In genomic region chr14:105168496-105168978, GRCh38 we compare ENCODE assay signal across 8 cellular contexts. TPM values are rescaled to one million over a fixed set of nuclear protein-coding genes. Genes with fewer than 3 reads are reported as not detected.
DNase-seq lines count a peak whose midpoint lies in the region; ATAC-seq and TF ChIP-seq lines count a peak whose summit lies in the region.

Gene JAG2 (minus strand): TSS chr14:105168776. CDS start chr14:105168420, 356 bp downstream.

- TF ChIP-seq RAD21 in Ishikawa (IDR thresholded peaks at IDR 0.05; ENCODE audit: low read depth): no peak

- H3K4me1 ChIP-seq in CD8-positive, alpha-beta memory T cell (ENCODE audit: insufficient read depth, low read length): peaks cover 16% of the 10 kb centered on the region

- H3K4me1 Mint-ChIP-seq in CD8-positive, alpha-beta memory T cell: peaks cover 0 to 22% (median 8%) of the 10 kb centered on the region in 3 donors
- peaks cover 6% of the 10 kb centered on the region for H3K4me1 Mint-ChIP-seq in central memory CD8-positive, alpha-beta T cell

- H3K9me3 ChIP-seq in CD8-positive, alpha-beta memory T cell (ENCODE audit: low read length): no peaks in the 10 kb centered on the region
- H3K9me3 ChIP-seq in WERI-Rb-1 (ENCODE audit: severe bottlenecking): no peaks in the 10 kb centered on the region

- H3K4me3 Mint-ChIP-seq in CD8-positive, alpha-beta memory T cell: peak within 1 kb of the TSS; percentile 48 to 87 (median 74)
- peak within 1 kb of the TSS; percentile 76 for H3K4me3 Mint-ChIP-seq in central memory CD8-positive, alpha-beta T cell

- peak in 4 of 5 donors; percentile 31 to 43 (median 38) for DNase-seq in CD8-positive, alpha-beta memory T cell
- DNase-seq in WERI-Rb-1 (peak; percentile 86), left kidney (ENCODE audit: low read depth, low spot score) (peak; percentile 62)
- no peak for DNase-seq in central memory CD8-positive, alpha-beta T cell (ENCODE audit: low spot score in 2 of 2)
- peak in 2 of 3 experiments; percentile 40 to 62 for DNase-seq in stimulated activated CD4-positive, alpha-beta T cell treated with anti-CD3 and anti-CD28 coated beads, TNF-alpha, amount 100 ng/mL, for 24 hours (ENCODE audit: low read depth in 3 of 3)

- CTCF ChIA-PET in CD8-positive, alpha-beta memory T cell (lab: Charles Lee): interaction anchor here (1.3 to 1.7 kb wide), 3 partner anchors 14 to 26 kb away, joined by 3 to 5 read pairs (median 5); no protein-coding TSS in a partner anchor

- POLR2A ChIA-PET in CD8-positive, alpha-beta memory T cell (lab: Charles Lee): interaction anchor here (0.6 kb wide), 1 partner anchor 27 kb away, joined by 7 read pairs; no protein-coding TSS in a partner anchor

- no peak within 1 kb of the TSS for H3K4me3 ChIP-seq in CD8-positive, alpha-beta memory T cell (ENCODE audit: low read length)
- H3K4me3 ChIP-seq in WERI-Rb-1 (ENCODE audit: low read depth, low read length): peak within 1 kb of the TSS; percentile 49

- H3K27me3 ChIP-seq in CD8-positive, alpha-beta memory T cell (ENCODE audit: insufficient read depth, low read length, poor library complexity, severe bottlenecking): peaks cover 15% of the 10 kb centered on the region
- H3K27me3 ChIP-seq in WERI-Rb-1 (ENCODE audit: insufficient read depth, low read depth, severe bottlenecking): no peaks in the 10 kb centered on the region

- H3K27ac ChIP-seq in CD8-positive, alpha-beta memory T cell (ENCODE audit: low read depth, low read length): no peak within 1 kb of the TSS
- H3K27ac ChIP-seq in WERI-Rb-1: peak within 1 kb of the TSS; percentile 81

- H3K27ac Mint-ChIP-seq in CD8-positive, alpha-beta memory T cell: peak within 1 kb of the TSS in 1 of 8 donors; percentile 61
- peak within 1 kb of the TSS; percentile 55 for H3K27ac Mint-ChIP-seq in central memory CD8-positive, alpha-beta T cell (ENCODE audit: low read depth)

- TF ChIP-seq EP300 in Ishikawa (IDR thresholded peaks at IDR 0.05; ENCODE audit: borderline replicate concordance): no peak

- H3K27me3 Mint-ChIP-seq in CD8-positive, alpha-beta memory T cell: peaks cover 13 to 31% of the 10 kb centered on the region in 2 donors
- H3K27me3 Mint-ChIP-seq in central memory CD8-positive, alpha-beta T cell: peaks cover 22% of the 10 kb centered on the region

- TF ChIP-seq CTCF in WERI-Rb-1 (IDR thresholded peaks at IDR 0.05; ENCODE audit: low read depth, low read length): no peak

- no peaks in the 10 kb centered on the region for H3K36me3 ChIP-seq in CD8-positive, alpha-beta memory T cell (ENCODE audit: insufficient read depth, low read length)
- peaks cover 18% of the 10 kb centered on the region for H3K36me3 ChIP-seq in WERI-Rb-1

- H3K36me3 Mint-ChIP-seq in CD8-positive, alpha-beta memory T cell: no peaks in the 10 kb centered on the region
- peaks cover 2% of the 10 kb centered on the region for H3K36me3 Mint-ChIP-seq in central memory CD8-positive, alpha-beta T cell (ENCODE audit: insufficient read depth)

- peak; percentile 33 for ATAC-seq in central memory CD8-positive, alpha-beta T cell (replicated peaks; ENCODE audit: extremely low read depth, poor library complexity, severe bottlenecking)
- ATAC-seq in GM19452 (IDR thresholded peaks at IDR 0.05; ENCODE audit: unreplicated experiment): no peak
- no peak for ATAC-seq in HG02571 (IDR thresholded peaks at IDR 0.05; ENCODE audit: unreplicated experiment)

- H3K9me3 Mint-ChIP-seq in CD8-positive, alpha-beta memory T cell: no peaks in the 10 kb centered on the region
- H3K9me3 Mint-ChIP-seq in central memory CD8-positive, alpha-beta T cell: no peaks in the 10 kb centered on the region

TF ChIP-seq in Ishikawa, 13 proteins besides CTCF, POLR2A, EP300 and RAD21:
- TF ChIP-seq TAF1 (IDR thresholded peaks at IDR 0.05; ENCODE audit: low read depth): 0 out of 2 replicates have a peak, but pooled peaks have one; percentile 42
- TF ChIP-seq, protein P1, sequence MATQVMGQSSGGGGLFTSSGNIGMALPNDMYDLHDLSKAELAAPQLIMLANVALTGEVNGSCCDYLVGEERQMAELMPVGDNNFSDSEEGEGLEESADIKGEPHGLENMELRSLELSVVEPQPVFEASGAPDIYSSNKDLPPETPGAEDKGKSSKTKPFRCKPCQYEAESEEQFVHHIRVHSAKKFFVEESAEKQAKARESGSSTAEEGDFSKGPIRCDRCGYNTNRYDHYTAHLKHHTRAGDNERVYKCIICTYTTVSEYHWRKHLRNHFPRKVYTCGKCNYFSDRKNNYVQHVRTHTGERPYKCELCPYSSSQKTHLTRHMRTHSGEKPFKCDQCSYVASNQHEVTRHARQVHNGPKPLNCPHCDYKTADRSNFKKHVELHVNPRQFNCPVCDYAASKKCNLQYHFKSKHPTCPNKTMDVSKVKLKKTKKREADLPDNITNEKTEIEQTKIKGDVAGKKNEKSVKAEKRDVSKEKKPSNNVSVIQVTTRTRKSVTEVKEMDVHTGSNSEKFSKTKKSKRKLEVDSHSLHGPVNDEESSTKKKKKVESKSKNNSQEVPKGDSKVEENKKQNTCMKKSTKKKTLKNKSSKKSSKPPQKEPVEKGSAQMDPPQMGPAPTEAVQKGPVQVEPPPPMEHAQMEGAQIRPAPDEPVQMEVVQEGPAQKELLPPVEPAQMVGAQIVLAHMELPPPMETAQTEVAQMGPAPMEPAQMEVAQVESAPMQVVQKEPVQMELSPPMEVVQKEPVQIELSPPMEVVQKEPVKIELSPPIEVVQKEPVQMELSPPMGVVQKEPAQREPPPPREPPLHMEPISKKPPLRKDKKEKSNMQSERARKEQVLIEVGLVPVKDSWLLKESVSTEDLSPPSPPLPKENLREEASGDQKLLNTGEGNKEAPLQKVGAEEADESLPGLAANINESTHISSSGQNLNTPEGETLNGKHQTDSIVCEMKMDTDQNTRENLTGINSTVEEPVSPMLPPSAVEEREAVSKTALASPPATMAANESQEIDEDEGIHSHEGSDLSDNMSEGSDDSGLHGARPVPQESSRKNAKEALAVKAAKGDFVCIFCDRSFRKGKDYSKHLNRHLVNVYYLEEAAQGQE (IDR thresholded peaks at IDR 0.05; ENCODE audit: low read depth): no peak

RNA-seq across cellular contexts. Expression of gene JAG2, which starts in this region (rescaled TPM):
- total RNA-seq in CD8-positive, alpha-beta memory T cell: 1 to 10 TPM in 1 of 2 experiments, under 1 TPM in 1; 0.37 to 1.2 TPM
- 0.15 TPM for polyA plus RNA-seq in CD8-positive, alpha-beta memory T cell

Comparison
In these comparisons a context has a peak if more than half of its experiments do, and no peak if none do; other contexts are left out.
1. DNase-seq: peak in CD8-positive, alpha-beta memory T cell (4 of 5), WERI-Rb-1 (single experiment), left kidney (single experiment) and stimulated activated CD4-positive, alpha-beta T cell treated with anti-CD3 and anti-CD28 coated beads, TNF-alpha, amount 100 ng/mL, for 24 hours (2 of 3); none in central memory CD8-positive, alpha-beta T cell (0 of 2).